10 cellular contexts compared by ENCODE assay signal in genomic region chr15:77027697-77028450, GRCh38. TPM values are rescaled to one million over a fixed set of nuclear protein-coding genes. Genes with fewer than 3 reads are reported as not detected.
DNase-seq lines count a peak whose midpoint lies in the region; ATAC-seq and TF ChIP-seq lines count a peak whose summit lies in the region.
"Had no signal": no experiment of that assay in that cellular context is flagged by ENCODE, and none has a peak within 500 bp of the region (broad histone marks: within the 10 kb centered on the region; RNA-seq: fewer than 3 reads in every experiment).

No MANE protein-coding gene starts in this region.

- peaks cover 19% of the 10 kb centered on the region for H3K36me3 Mint-ChIP-seq in activated B cell treated with CpG ODN at 0.5 μM for 24 hours (ENCODE audit: low read depth)

- no peaks in the 10 kb centered on the region for H3K9me3 Mint-ChIP-seq in activated B cell treated with CpG ODN at 0.5 μM for 24 hours
- H3K9me3 Mint-ChIP-seq: T-helper 1 cell treated with Interleukin-12 subunit alpha and Interleukin-12 subunit beta and Interleukin-4 antibody, amounts not matched to agents 30 μg/mL and 1 μg/mL, for 36 hours had no signal

- H3K27ac ChIP-seq in left ventricle myocardium inferior (replicated peaks) (no peak overlapping the region), trophoblast cell (ENCODE audit: low read depth, low read length) (no peak overlapping the region), SJCRH30 (no peak overlapping the region)

- peak overlapping the region; percentile 37 for H2AFZ ChIP-seq in trophoblast cell (ENCODE audit: insufficient read depth, low read length, poor library complexity)

- H3K27me3 ChIP-seq in BE2C, result no peaks in the 10 kb centered on the region
- peaks cover 36% of the 10 kb centered on the region for H3K27me3 ChIP-seq in left ventricle myocardium inferior (ENCODE audit: low read depth)
- no peaks in the 10 kb centered on the region for H3K27me3 ChIP-seq in trophoblast cell (ENCODE audit: insufficient read depth, low read length)
- no peaks in the 10 kb centered on the region for H3K27me3 ChIP-seq in SJCRH30

- peak overlapping the region; percentile 3 for H4K8ac ChIP-seq in trophoblast cell (ENCODE audit: low read depth, low read length)

- no peak overlapping the region for H3K23ac ChIP-seq in trophoblast cell (ENCODE audit: low read length)

- no peak overlapping the region for H2BK12ac ChIP-seq in trophoblast cell (ENCODE audit: low read length)

- ATAC-seq in activated B cell treated with CpG ODN at 0.5 μM for 24 hours (ENCODE audit: low read depth), result no peak

- DNase-seq in BE2C (peak; percentile 7), activated B cell treated with CpG ODN at 0.5 μM for 24 hours (peak; percentile 12), left ventricle myocardium inferior (no peak), trophoblast cell (no peak), T-helper 9 cell (no peak), NCI-H2227 (lab: John Stamatoyannopoulos, UW; ENCODE audit: unreplicated experiment) (no peak), cerebellar nuclear complex (lab: John Stamatoyannopoulos, UW) (no peak), SJCRH30 (no peak)
- DNase-seq: NCI-H2171 had no signal

- no peaks in the 10 kb centered on the region for H3K27me3 Mint-ChIP-seq in activated B cell treated with CpG ODN at 0.5 μM for 24 hours

- H4K91ac ChIP-seq in trophoblast cell (ENCODE audit: low read depth, low read length), result no peak overlapping the region

- H3K36me3 ChIP-seq in BE2C (no peaks in the 10 kb centered on the region), left ventricle myocardium inferior (no peaks in the 10 kb centered on the region), trophoblast cell (ENCODE audit: control insufficient read depth in 1 of 2, insufficient read depth in 2 of 2, low read length in 2 of 2) (no peaks in the 10 kb centered on the region), SJCRH30 (no peaks in the 10 kb centered on the region)

- H3K4me1 ChIP-seq in BE2C, result no peaks in the 10 kb centered on the region
- peaks cover 17% of the 10 kb centered on the region for H3K4me1 ChIP-seq in left ventricle myocardium inferior
- H3K4me1 ChIP-seq in trophoblast cell (ENCODE audit: control insufficient read depth in 1 of 2, insufficient read depth in 2 of 2, low read length in 2 of 2), result peaks cover 7% of the 10 kb centered on the region in 2 experiments
- H3K4me1 ChIP-seq in SJCRH30, result peaks cover 20% of the 10 kb centered on the region

- no peak overlapping the region for H3K4me3 ChIP-seq in BE2C (ENCODE audit: low read depth, low read length)
- H3K4me3 ChIP-seq in left ventricle myocardium inferior, result peak overlapping the region; percentile 55
- no peak overlapping the region for H3K4me3 ChIP-seq in trophoblast cell (ENCODE audit: low read depth, low read length)
- H3K4me3 ChIP-seq in SJCRH30, result no peak overlapping the region

- H3K18ac ChIP-seq in trophoblast cell (ENCODE audit: low read length), result no peak overlapping the region

- no peak overlapping the region for H2BK120ac ChIP-seq in trophoblast cell (ENCODE audit: insufficient read depth, low read length, poor library complexity)

- no peak overlapping the region for H2BK5ac ChIP-seq in trophoblast cell (ENCODE audit: low read depth, low read length, poor library complexity)

- H3K9me3 ChIP-seq in BE2C, result no peaks in the 10 kb centered on the region
- H3K9me3 ChIP-seq in left ventricle myocardium inferior (replicated peaks), result no peaks in the 10 kb centered on the region
- no peaks in the 10 kb centered on the region for H3K9me3 ChIP-seq in trophoblast cell (ENCODE audit: insufficient read depth, low read depth, low read length)
- H3K9me3 ChIP-seq in SJCRH30 (replicated peaks), result no peaks in the 10 kb centered on the region

- no peak overlapping the region for H2AK5ac ChIP-seq in trophoblast cell (ENCODE audit: low read length)

- no peak overlapping the region for H3K4me3 Mint-ChIP-seq in activated B cell treated with CpG ODN at 0.5 μM for 24 hours
- H3K4me3 Mint-ChIP-seq: T-helper 1 cell treated with Interleukin-12 subunit alpha and Interleukin-12 subunit beta and Interleukin-4 antibody, amounts not matched to agents 30 μg/mL and 1 μg/mL, for 36 hours had no signal

- peaks cover 21% of the 10 kb centered on the region for H3K4me1 Mint-ChIP-seq in activated B cell treated with CpG ODN at 0.5 μM for 24 hours

- no peak overlapping the region for H3K4ac ChIP-seq in trophoblast cell (ENCODE audit: low read depth, low read length)

- no CpG with 5 or more reads among the region's 45 CpGs for WGBS in trophoblast cell (ENCODE audit: extremely low coverage, insufficient coverage, insufficient read length)

- POLR2A ChIA-PET in activated B cell treated with CpG ODN at 0.5 μM for 24 hours (lab: Charles Lee), result no interaction called here

- no peaks in the 10 kb centered on the region for H3K79me1 ChIP-seq in trophoblast cell (ENCODE audit: low read length)

- intact Hi-C loops in activated B cell treated with CpG ODN at 0.5 μM for 24 hours (cut with micrococcal nuclease), result no loop called here
- intact Hi-C loops in left ventricle myocardium inferior (cut with micrococcal nuclease), result no loop called here

- no peak overlapping the region for H3K14ac ChIP-seq in trophoblast cell (ENCODE audit: low read length)

- H4K12ac ChIP-seq in trophoblast cell (ENCODE audit: low read depth, low read length), result no peak overlapping the region

- no peak overlapping the region for H3K9ac ChIP-seq in trophoblast cell (ENCODE audit: low read length)

- CTCF ChIA-PET in activated B cell treated with CpG ODN at 0.5 μM for 24 hours (lab: Charles Lee), result no interaction called here

- H3K79me2 ChIP-seq in trophoblast cell (ENCODE audit: control insufficient read depth, insufficient read depth, low read length, poor library complexity), result no peaks in the 10 kb centered on the region

- TF ChIP-seq CTCF in BE2C (IDR thresholded peaks at IDR 0.05; ENCODE audit: low read depth, low read length), result no peak
- TF ChIP-seq CTCF in activated B cell treated with CpG ODN at 0.5 μM for 24 hours (IDR thresholded peaks at IDR 0.05), result no peak
- TF ChIP-seq CTCF in left ventricle myocardium inferior (IDR thresholded peaks at IDR 0.05; ENCODE audit: borderline replicate concordance), result no peak

- H3K27ac Mint-ChIP-seq in activated B cell treated with CpG ODN at 0.5 μM for 24 hours, result no peak overlapping the region

- H3K4me2 ChIP-seq in trophoblast cell (ENCODE audit: low read length), result peak overlapping the region; percentile 62

RNA-seq across cellular contexts. Expression of gene PSTPIP1, which starts 32.9 kb away (rescaled TPM):
- polyA plus RNA-seq in BE2C (2012; ENCODE audit: insufficient read depth, insufficient read length, low read depth), result 7.2 TPM
- total RNA-seq in activated B cell treated with CpG ODN at 0.5 μM for 24 hours (33.7 and 42.7 TPM in 2 replicates), left ventricle myocardium inferior (3.5 TPM)
- 0.04 TPM in 1 of 2 replicates, not detected in the other for polyA plus RNA-seq in trophoblast cell (2013)
- 11.7 and 13.4 TPM in 2 replicates for total RNA-seq in SJCRH30 (2014; rRNA removed; shearing (Covaris generic))

RNA-seq across cellular contexts. Expression of gene TSPAN3, which starts 43.0 kb away (rescaled TPM):
- polyA plus RNA-seq in BE2C (2012; ENCODE audit: insufficient read depth, insufficient read length, low read depth), result 387 TPM
- total RNA-seq in activated B cell treated with CpG ODN at 0.5 μM for 24 hours, result 104 and 113 TPM in 2 replicates
- total RNA-seq in left ventricle myocardium inferior, result 98.6 TPM
- 93.4 and 95.8 TPM in 2 replicates for polyA plus RNA-seq in trophoblast cell (2013)
- 463 and 473 TPM in 2 replicates for total RNA-seq in SJCRH30 (2014; rRNA removed; shearing (Covaris generic))

Comparison
In these comparisons a context has a peak if more than half of its experiments do, and no peak if none do; other contexts are left out.
1. DNase-seq: peak in BE2C (single experiment) and activated B cell treated with CpG ODN at 0.5 μM for 24 hours (single experiment); none in left ventricle myocardium inferior (single experiment), trophoblast cell (0 of 2), T-helper 9 cell (single experiment), NCI-H2227 (single experiment), cerebellar nuclear complex (0 of 2) and SJCRH30 (0 of 2).